In genomic region chr17:82506402-82506801, GRCh38 we compare ENCODE assay signal across 7 cellular contexts. TPM values are rescaled to one million over a fixed set of nuclear protein-coding genes. Genes with fewer than 3 reads are reported as not detected.
DNase-seq lines count a peak whose midpoint lies in the region; ATAC-seq, FAIRE-seq and TF ChIP-seq lines count a peak whose summit lies in the region.
"Not testable (repeated sequence)": the region's sequence is repeated elsewhere in the genome, so short reads cannot be mapped to it uniquely, and the experiment has no call there.

No MANE protein-coding gene starts in this region.

- ATAC-seq in GM19463 (IDR thresholded peaks at IDR 0.05; ENCODE audit: unreplicated experiment): peak; percentile 92
- peak; percentile 81 for ATAC-seq in HG02763 (IDR thresholded peaks at IDR 0.05; ENCODE audit: unreplicated experiment)
- peak; percentile 94 for ATAC-seq in HG03354 (IDR thresholded peaks at IDR 0.05; ENCODE audit: poor library complexity, severe bottlenecking, unreplicated experiment)
- peak; percentile 96 for ATAC-seq in activated CD8-positive, alpha-beta T cell treated with anti-CD3 and anti-CD28 coated beads for 36 hours

- not testable (repeated sequence) for DNase-seq in GM18507 (ENCODE audit: extremely low spot score, insufficient read length, low read depth); keratinocyte (ENCODE audit: low read depth, low spot score)
- DNase-seq in NCI-H510A treated with DMSO at 0.1 percent for 48 hours (lab: John Stamatoyannopoulos, UW): peak; percentile 22
- DNase-seq in activated CD8-positive, alpha-beta T cell treated with anti-CD3 and anti-CD28 coated beads for 36 hours: peak; percentile 80

- H3K4me3 ChIP-seq in keratinocyte (ENCODE audit: control insufficient read depth in 2 of 3, extremely low read depth in 1 of 3, insufficient read depth in 2 of 3, low read depth in 1 of 3, low read length in 3 of 3): not testable (repeated sequence)

- FAIRE-seq in GM18507 (lab: Jason Lieb, UNC) (peak; percentile 98), keratinocyte (lab: Jason Lieb, UNC) (peak; percentile 82)

- H4K20me1 ChIP-seq in keratinocyte (ENCODE audit: control insufficient read depth, extremely low read depth, insufficient read depth, low read length): not testable (repeated sequence)

- intact Hi-C loops in activated CD8-positive, alpha-beta T cell treated with anti-CD3 and anti-CD28 coated beads for 36 hours (cut with micrococcal nuclease): not testable (repeated sequence)

- H3K27ac Mint-ChIP-seq in activated CD8-positive, alpha-beta T cell treated with anti-CD3 and anti-CD28 coated beads for 36 hours: peak overlapping the region; percentile 66

- not testable (repeated sequence) for H2AFZ ChIP-seq in keratinocyte (ENCODE audit: control insufficient read depth, low read length)

- not testable (repeated sequence) for H3K9ac ChIP-seq in keratinocyte (ENCODE audit: control insufficient read depth, extremely low read depth, insufficient read depth, low read length)

- H3K27me3 ChIP-seq in keratinocyte (ENCODE audit: control insufficient read depth, extremely low read depth, insufficient read depth, low read length): not testable (repeated sequence)

- not testable (repeated sequence) for H3K27ac ChIP-seq in keratinocyte (ENCODE audit: control insufficient read depth, insufficient read depth, low read length)

- H3K9me1 ChIP-seq in keratinocyte (ENCODE audit: control insufficient read depth, extremely low read depth, insufficient read depth, low read length): not testable (repeated sequence)

- not testable (repeated sequence) for H3K79me2 ChIP-seq in keratinocyte (ENCODE audit: control insufficient read depth, insufficient read depth, low read length)

- not testable (repeated sequence) for H3K4me3 Mint-ChIP-seq in activated CD8-positive, alpha-beta T cell treated with anti-CD3 and anti-CD28 coated beads for 36 hours

- H3K9me3 ChIP-seq in keratinocyte (ENCODE audit: control insufficient read depth, low read depth, low read length): not testable (repeated sequence)

- peaks cover 10% of the 10 kb centered on the region for H3K4me1 Mint-ChIP-seq in activated CD8-positive, alpha-beta T cell treated with anti-CD3 and anti-CD28 coated beads for 36 hours (ENCODE audit: low read depth)

- CTCF ChIA-PET in activated CD8-positive, alpha-beta T cell treated with anti-CD3 and anti-CD28 coated beads for 36 hours (lab: Charles Lee): interaction anchor here (0.6 to 1.5 kb wide), 2 partner anchors 9 to 47 kb away, joined by 3 to 4 read pairs; no protein-coding TSS in a partner anchor

- H3K4me1 ChIP-seq in keratinocyte (ENCODE audit: control insufficient read depth, extremely low read depth, insufficient read depth, low read length): not testable (repeated sequence)

- dilution Hi-C loops in keratinocyte (cut with MboI; ENCODE audit: extremely low pct_ligation_motif_present, low sequenced_read_pairs): not testable (repeated sequence)

- not testable (repeated sequence) for H3K4me2 ChIP-seq in keratinocyte (ENCODE audit: control insufficient read depth, extremely low read depth, insufficient read depth, low read depth, low read length)

- not testable (repeated sequence) for H3K27me3 Mint-ChIP-seq in activated CD8-positive, alpha-beta T cell treated with anti-CD3 and anti-CD28 coated beads for 36 hours

- not testable (repeated sequence) for H3K9me3 Mint-ChIP-seq in activated CD8-positive, alpha-beta T cell treated with anti-CD3 and anti-CD28 coated beads for 36 hours

- H3K36me3 Mint-ChIP-seq in activated CD8-positive, alpha-beta T cell treated with anti-CD3 and anti-CD28 coated beads for 36 hours (ENCODE audit: low read depth): not testable (repeated sequence)

- H3K36me3 ChIP-seq in keratinocyte (ENCODE audit: control insufficient read depth in 2 of 2, extremely low read depth in 1 of 2, insufficient read depth in 2 of 2, low read length in 2 of 2): not testable (repeated sequence)

- POLR2A ChIA-PET in activated CD8-positive, alpha-beta T cell treated with anti-CD3 and anti-CD28 coated beads for 36 hours (lab: Charles Lee): interaction anchor here (0.9 to 1.2 kb wide), 2 partner anchors 9 to 15 kb away, joined by 3 read pairs; no protein-coding TSS in a partner anchor

- not testable (repeated sequence) for TF ChIP-seq CTCF in activated CD8-positive, alpha-beta T cell treated with anti-CD3 and anti-CD28 coated beads for 36 hours (IDR thresholded peaks at IDR 0.05); keratinocyte (optimal IDR thresholded peaks at IDR 0.05 in 1 of 3, IDR thresholded peaks at IDR 0.05 in 1 of 3, conservative IDR thresholded peaks at IDR 0.05 in 1 of 3; ENCODE audit: extremely low read depth in 1 of 3, insufficient read depth in 2 of 3, low read length in 3 of 3)

RNA-seq across cellular contexts. Expression of gene FOXK2, which starts 13.1 kb away (rescaled TPM):
- total RNA-seq in activated CD8-positive, alpha-beta T cell treated with anti-CD3 and anti-CD28 coated beads for 36 hours: 10 to 100 TPM; 55.6 to 59.5 TPM
- 39.4 to 43.9 TPM (median 43.8 TPM) in 3 replicates for polyA plus RNA-seq in keratinocyte
- polyA plus RNA-seq in keratinocyte (2011; ENCODE audit: low read depth): 18.2 TPM
- 35.9 and 37.2 TPM in 2 replicates for polyA plus RNA-seq in keratinocyte (2011; cell fraction: cytosol; rRNA removed)
- 48.2 and 60.2 TPM in 2 replicates for polyA plus RNA-seq in keratinocyte (2011; cell fraction: nucleus; rRNA removed)
- polyA plus RNA-seq in keratinocyte (2012; ENCODE audit: low replicate concordance): 28.4 and 48.4 TPM in 2 replicates
- polyA minus RNA-seq in keratinocyte: 41.7 to 60.1 TPM (median 47.5 TPM) in 3 replicates
- 75.4 TPM for polyA minus RNA-seq in keratinocyte (2011; cell fraction: cytosol; rRNA and poly(A)+ RNA removed)
- 47.2 and 69.3 TPM in 2 replicates for polyA minus RNA-seq in keratinocyte (2011; cell fraction: nucleus; rRNA and poly(A)+ RNA removed)

RNA-seq across cellular contexts. Expression of gene NARF, which starts 47.9 kb away (rescaled TPM):
- 10 to 100 TPM; 63.9 to 65.4 TPM for total RNA-seq in activated CD8-positive, alpha-beta T cell treated with anti-CD3 and anti-CD28 coated beads for 36 hours
- 31.9 to 36.8 TPM (median 32.9 TPM) in 3 replicates for polyA plus RNA-seq in keratinocyte
- polyA plus RNA-seq in keratinocyte (2011; ENCODE audit: low read depth): 40.8 TPM
- polyA plus RNA-seq in keratinocyte (2011; cell fraction: cytosol; rRNA removed): 27.9 and 31.3 TPM in 2 replicates
- polyA plus RNA-seq in keratinocyte (2011; cell fraction: nucleus; rRNA removed): 40.5 and 43.6 TPM in 2 replicates
- polyA plus RNA-seq in keratinocyte (2012; ENCODE audit: low replicate concordance): 22.1 and 40.8 TPM in 2 replicates
- polyA minus RNA-seq in keratinocyte: 19.5 to 39.9 TPM (median 24.4 TPM) in 3 replicates
- polyA minus RNA-seq in keratinocyte (2011; cell fraction: cytosol; rRNA and poly(A)+ RNA removed): 26.1 TPM
- 7.3 and 12.1 TPM in 2 replicates for polyA minus RNA-seq in keratinocyte (2011; cell fraction: nucleus; rRNA and poly(A)+ RNA removed)

RNA-seq across cellular contexts. Expression of gene CYBC1, which starts 55.9 kb away (rescaled TPM):
- 100 to 1,000 TPM; 189 to 192 TPM for total RNA-seq in activated CD8-positive, alpha-beta T cell treated with anti-CD3 and anti-CD28 coated beads for 36 hours
- 30.2 to 36.0 TPM (median 34.2 TPM) in 3 replicates for polyA plus RNA-seq in keratinocyte
- 10.1 TPM for polyA plus RNA-seq in keratinocyte (2011; ENCODE audit: low read depth)
- polyA plus RNA-seq in keratinocyte (2011; cell fraction: cytosol; rRNA removed): 14.2 and 21.4 TPM in 2 replicates
- polyA plus RNA-seq in keratinocyte (2011; cell fraction: nucleus; rRNA removed): 59.9 and 70.1 TPM in 2 replicates
- polyA plus RNA-seq in keratinocyte (2012; ENCODE audit: low replicate concordance): 25.9 and 27.8 TPM in 2 replicates
- 22.5 to 35.4 TPM (median 26.9 TPM) in 3 replicates for polyA minus RNA-seq in keratinocyte
- polyA minus RNA-seq in keratinocyte (2011; cell fraction: cytosol; rRNA and poly(A)+ RNA removed): 28.6 TPM
- polyA minus RNA-seq in keratinocyte (2011; cell fraction: nucleus; rRNA and poly(A)+ RNA removed): 25.4 and 25.9 TPM in 2 replicates
